In the genomic region with DNA sequence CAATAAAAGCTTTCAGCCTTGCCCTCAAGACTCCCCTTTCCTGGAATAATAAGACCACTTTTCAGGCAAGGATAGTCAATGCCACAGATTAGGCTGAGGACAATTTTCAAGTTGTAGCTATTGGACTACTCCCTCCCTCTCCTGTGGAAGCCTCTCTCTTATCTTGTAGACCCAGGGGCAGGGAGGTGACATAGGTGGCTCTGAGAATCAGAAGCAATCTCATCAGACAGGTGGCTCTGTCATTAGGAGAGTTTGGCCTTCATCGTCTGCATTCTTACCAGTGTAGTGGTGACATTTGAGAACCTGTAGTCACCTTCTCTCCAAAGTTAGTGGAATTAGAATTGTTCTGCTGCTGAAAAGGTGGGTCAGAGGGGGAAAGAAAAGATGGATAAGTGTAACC, we compare ENCODE assay signal across 27 cellular contexts.
"Had no signal": no experiment of that assay in that cellular context is flagged by ENCODE, and none has a peak within 500 bp of the region (broad histone marks: within the 10 kb centered on the region; RNA-seq: fewer than 3 reads in every experiment).

No MANE protein-coding gene starts in this region.

- H3K4me1 ChIP-seq: colonic mucosa, foreskin keratinocyte, gastrocnemius medialis had no signal

- H3K9me3 ChIP-seq: colonic mucosa, esophagus squamous epithelium, gastrocnemius medialis, gastroesophageal sphincter, heart left ventricle, heart right ventricle had no signal

- H3K4me3 ChIP-seq: colonic mucosa, coronary artery, dorsolateral prefrontal cortex, esophagus squamous epithelium, gastrocnemius medialis, gastroesophageal sphincter, heart left ventricle, heart right ventricle, hepatocyte had no signal

- H3K4me2 ChIP-seq: hepatocyte had no signal

- DNase-seq: colonic mucosa; cortex of kidney; dermis blood vessel endothelial cell; dorsolateral prefrontal cortex; effector CD4-positive, alpha-beta T cell; effector CD8-positive, alpha-beta T cell; effector memory CD4-positive, alpha-beta T cell; effector memory CD8-positive, alpha-beta T cell; endodermal cell; erythroblast; esophagus squamous epithelium; foreskin fibroblast; foreskin keratinocyte; foreskin melanocyte; gastrocnemius medialis; glutamatergic neuron; head of caudate nucleus; heart left ventricle; heart right ventricle had no signal

- H3K27me3 ChIP-seq: colonic mucosa, dorsolateral prefrontal cortex, esophagus squamous epithelium, foreskin keratinocyte, gastrocnemius medialis, gastroesophageal sphincter, heart left ventricle, heart right ventricle, hepatocyte had no signal

- H3K27ac ChIP-seq: colonic mucosa, coronary artery, dorsolateral prefrontal cortex, epithelial cell of prostate, esophagus squamous epithelium, foreskin keratinocyte, gastrocnemius medialis, gastroesophageal sphincter, heart left ventricle, heart right ventricle, hepatocyte had no signal

- FAIRE-seq: colon, endometrium, frontal cortex had no signal

- ATAC-seq: effector memory CD8-positive, alpha-beta T cell; esophagus mucosa; foreskin keratinocyte; gastrocnemius medialis; gastroesophageal sphincter; heart left ventricle; heart right ventricle had no signal

- H3K79me2 ChIP-seq: hepatocyte had no signal

- H2AFZ ChIP-seq: hepatocyte had no signal

- H3K36me3 ChIP-seq: colonic mucosa, gastrocnemius medialis had no signal
